ENCODE assay signal across 1 cellular context in the genomic region with DNA sequence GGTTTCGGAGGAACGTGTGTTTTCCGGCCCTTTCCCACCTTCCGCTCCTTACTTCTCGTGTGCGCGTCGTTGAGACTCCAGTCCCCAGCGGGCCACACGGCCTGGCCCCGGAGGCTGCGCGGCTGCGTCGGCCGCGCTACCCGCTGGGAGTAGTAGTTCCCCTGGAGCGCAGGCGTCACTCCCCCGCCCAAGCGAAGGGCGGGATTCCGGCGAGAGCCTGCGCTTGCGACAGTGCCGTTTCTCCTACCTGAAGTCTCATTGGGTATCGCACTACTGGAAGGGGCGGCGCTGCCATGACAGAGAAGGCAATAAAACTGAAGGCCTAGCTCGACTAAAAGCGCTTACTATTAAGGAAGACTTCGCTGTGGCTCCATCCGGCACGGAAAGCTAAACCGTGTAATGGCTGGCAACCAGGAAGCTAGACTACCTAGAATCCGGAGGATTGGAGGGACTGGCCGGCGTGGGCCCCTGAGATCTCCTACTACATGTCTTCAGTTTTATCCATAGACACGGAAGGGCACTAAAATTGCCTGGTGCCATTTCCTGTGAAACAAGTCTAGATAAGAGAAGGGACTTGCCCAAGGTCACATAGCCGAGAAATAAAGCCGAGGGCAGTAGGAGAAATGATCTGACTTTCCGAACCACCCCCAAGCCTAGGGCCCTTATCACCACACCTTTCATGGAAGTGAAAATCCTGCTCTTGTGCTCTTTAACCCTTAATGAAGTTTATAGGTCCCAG.
A peak's percentile ranks its signal among the peaks of the same experiment; 100 is the strongest.
TF ChIP-seq lines count a peak whose summit lies in the region.

No MANE protein-coding gene starts in this region.

TF ChIP-seq in K562, 482 proteins besides CTCF, POLR2A, EP300 and RAD21 (continued from another document and continues in another):
- TF ChIP-seq, protein P1, sequence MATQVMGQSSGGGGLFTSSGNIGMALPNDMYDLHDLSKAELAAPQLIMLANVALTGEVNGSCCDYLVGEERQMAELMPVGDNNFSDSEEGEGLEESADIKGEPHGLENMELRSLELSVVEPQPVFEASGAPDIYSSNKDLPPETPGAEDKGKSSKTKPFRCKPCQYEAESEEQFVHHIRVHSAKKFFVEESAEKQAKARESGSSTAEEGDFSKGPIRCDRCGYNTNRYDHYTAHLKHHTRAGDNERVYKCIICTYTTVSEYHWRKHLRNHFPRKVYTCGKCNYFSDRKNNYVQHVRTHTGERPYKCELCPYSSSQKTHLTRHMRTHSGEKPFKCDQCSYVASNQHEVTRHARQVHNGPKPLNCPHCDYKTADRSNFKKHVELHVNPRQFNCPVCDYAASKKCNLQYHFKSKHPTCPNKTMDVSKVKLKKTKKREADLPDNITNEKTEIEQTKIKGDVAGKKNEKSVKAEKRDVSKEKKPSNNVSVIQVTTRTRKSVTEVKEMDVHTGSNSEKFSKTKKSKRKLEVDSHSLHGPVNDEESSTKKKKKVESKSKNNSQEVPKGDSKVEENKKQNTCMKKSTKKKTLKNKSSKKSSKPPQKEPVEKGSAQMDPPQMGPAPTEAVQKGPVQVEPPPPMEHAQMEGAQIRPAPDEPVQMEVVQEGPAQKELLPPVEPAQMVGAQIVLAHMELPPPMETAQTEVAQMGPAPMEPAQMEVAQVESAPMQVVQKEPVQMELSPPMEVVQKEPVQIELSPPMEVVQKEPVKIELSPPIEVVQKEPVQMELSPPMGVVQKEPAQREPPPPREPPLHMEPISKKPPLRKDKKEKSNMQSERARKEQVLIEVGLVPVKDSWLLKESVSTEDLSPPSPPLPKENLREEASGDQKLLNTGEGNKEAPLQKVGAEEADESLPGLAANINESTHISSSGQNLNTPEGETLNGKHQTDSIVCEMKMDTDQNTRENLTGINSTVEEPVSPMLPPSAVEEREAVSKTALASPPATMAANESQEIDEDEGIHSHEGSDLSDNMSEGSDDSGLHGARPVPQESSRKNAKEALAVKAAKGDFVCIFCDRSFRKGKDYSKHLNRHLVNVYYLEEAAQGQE (CRISPR knock-in tag; IDR thresholded peaks at IDR 0.05; ENCODE audit: low read depth): 0 out of 2 replicates have a peak, but pooled peaks have one; percentile 14
- TF ChIP-seq SMARCB1 (IDR thresholded peaks at IDR 0.05; ENCODE audit: insufficient read length, low read depth) (no peak), XRCC4 (IDR thresholded peaks at IDR 0.05; ENCODE audit: extremely low read depth, insufficient read depth, insufficient read length) (no peak), CREBBP (IDR thresholded peaks at IDR 0.05; ENCODE audit: low read depth, low read length) (no peak), PCBP1 (IDR thresholded peaks at IDR 0.05; ENCODE audit: low read depth, low read length, poor library complexity, severe bottlenecking) (no peak), ZSCAN29 (IDR thresholded peaks at IDR 0.05) (peak; percentile 83), CBX8 (IDR thresholded peaks at IDR 0.05; ENCODE audit: borderline replicate concordance, extremely low read depth, low read depth, low read length, poor library complexity, severe bottlenecking) (no peak), ZNF668 (CRISPR knock-in tag; IDR thresholded peaks at IDR 0.05) (no peak), MTA1 (IDR thresholded peaks at IDR 0.05; ENCODE audit: borderline replicate concordance) (0 out of 2 replicates have a peak, but pooled peaks have one; percentile 5), TAF15 (IDR thresholded peaks at IDR 0.05; ENCODE audit: low read depth, low read length) (no peak), ETV6 (IDR thresholded peaks at IDR 0.05; ENCODE audit: borderline replicate concordance in 1 of 2, low read depth in 2 of 2, low read length in 1 of 2) (no peak), ETV6 (CRISPR knock-in tag; IDR thresholded peaks at IDR 0.05; ENCODE audit: borderline replicate concordance) (0 out of 2 replicates have a peak, but pooled peaks have one; percentile 23), ZNF324 (CRISPR knock-in tag; IDR thresholded peaks at IDR 0.05) (no peak), NCOA6 (IDR thresholded peaks at IDR 0.05) (no peak), HNRNPK (IDR thresholded peaks at IDR 0.05; ENCODE audit: low read depth, low read length, poor library complexity, severe bottlenecking) (no peak), ZNF766 (CRISPR knock-in tag; conservative IDR thresholded peaks at IDR 0.05) (peak; percentile 98), CBX1 (IDR thresholded peaks at IDR 0.05; ENCODE audit: low read depth) (no peak; the same call in 1 of the 2 replicates)
- TF ChIP-seq, protein P2, sequence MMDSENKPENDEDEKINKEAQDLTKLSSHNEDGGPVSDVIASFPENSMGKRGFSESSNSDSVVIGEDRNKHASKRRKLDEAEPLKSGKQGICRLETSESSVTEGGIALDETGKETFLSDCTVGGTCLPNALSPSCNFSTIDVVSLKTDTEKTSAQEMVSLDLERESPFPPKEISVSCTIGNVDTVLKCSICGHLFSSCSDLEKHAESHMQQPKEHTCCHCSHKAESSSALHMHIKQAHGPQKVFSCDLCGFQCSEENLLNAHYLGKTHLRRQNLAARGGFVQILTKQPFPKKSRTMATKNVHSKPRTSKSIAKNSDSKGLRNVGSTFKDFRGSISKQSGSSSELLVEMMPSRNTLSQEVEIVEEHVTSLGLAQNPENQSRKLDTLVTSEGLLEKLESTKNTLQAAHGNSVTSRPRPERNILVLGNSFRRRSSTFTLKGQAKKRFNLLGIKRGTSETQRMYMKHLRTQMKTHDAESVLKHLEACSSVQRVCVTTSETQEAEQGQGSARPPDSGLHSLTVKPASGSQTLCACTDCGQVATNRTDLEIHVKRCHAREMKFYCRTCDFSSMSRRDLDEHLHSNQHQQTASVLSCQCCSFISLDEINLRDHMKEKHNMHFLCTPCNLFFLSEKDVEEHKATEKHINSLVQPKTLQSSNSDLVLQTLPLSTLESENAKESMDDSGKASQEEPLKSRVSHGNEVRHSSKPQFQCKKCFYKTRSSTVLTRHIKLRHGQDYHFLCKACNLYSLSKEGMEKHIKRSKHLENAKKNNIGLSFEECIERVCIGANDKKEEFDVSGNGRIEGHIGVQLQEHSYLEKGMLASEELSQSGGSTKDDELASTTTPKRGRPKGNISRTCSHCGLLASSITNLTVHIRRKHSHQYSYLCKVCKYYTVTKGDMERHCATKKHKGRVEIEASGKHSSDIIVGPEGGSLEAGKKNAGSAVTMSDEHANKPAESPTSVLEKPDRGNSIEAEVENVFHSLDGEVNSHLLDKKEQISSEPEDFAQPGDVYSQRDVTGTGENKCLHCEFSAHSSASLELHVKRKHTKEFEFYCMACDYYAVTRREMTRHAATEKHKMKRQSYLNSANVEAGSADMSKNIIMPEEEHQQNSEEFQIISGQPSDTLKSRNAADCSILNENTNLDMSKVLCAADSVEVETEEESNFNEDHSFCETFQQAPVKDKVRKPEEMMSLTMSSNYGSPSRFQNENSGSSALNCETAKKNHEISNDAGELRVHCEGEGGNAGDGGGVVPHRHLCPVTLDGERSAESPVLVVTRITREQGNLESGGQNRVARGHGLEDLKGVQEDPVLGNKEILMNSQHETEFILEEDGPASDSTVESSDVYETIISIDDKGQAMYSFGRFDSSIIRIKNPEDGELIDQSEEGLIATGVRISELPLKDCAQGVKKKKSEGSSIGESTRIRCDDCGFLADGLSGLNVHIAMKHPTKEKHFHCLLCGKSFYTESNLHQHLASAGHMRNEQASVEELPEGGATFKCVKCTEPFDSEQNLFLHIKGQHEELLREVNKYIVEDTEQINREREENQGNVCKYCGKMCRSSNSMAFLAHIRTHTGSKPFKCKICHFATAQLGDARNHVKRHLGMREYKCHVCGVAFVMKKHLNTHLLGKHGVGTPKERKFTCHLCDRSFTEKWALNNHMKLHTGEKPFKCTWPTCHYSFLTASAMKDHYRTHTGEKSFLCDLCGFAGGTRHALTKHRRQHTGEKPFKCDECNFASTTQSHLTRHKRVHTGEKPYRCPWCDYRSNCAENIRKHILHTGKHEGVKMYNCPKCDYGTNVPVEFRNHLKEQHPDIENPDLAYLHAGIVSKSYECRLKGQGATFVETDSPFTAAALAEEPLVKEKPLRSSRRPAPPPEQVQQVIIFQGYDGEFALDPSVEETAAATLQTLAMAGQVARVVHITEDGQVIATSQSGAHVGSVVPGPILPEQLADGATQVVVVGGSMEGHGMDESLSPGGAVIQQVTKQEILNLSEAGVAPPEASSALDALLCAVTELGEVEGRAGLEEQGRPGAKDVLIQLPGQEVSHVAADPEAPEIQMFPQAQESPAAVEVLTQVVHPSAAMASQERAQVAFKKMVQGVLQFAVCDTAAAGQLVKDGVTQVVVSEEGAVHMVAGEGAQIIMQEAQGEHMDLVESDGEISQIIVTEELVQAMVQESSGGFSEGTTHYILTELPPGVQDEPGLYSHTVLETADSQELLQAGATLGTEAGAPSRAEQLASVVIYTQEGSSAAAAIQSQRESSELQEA (IDR thresholded peaks at IDR 0.05; ENCODE audit: low read depth): peak; percentile 40; the same call in 1 of the 2 replicates
- TF ChIP-seq, protein P3, sequence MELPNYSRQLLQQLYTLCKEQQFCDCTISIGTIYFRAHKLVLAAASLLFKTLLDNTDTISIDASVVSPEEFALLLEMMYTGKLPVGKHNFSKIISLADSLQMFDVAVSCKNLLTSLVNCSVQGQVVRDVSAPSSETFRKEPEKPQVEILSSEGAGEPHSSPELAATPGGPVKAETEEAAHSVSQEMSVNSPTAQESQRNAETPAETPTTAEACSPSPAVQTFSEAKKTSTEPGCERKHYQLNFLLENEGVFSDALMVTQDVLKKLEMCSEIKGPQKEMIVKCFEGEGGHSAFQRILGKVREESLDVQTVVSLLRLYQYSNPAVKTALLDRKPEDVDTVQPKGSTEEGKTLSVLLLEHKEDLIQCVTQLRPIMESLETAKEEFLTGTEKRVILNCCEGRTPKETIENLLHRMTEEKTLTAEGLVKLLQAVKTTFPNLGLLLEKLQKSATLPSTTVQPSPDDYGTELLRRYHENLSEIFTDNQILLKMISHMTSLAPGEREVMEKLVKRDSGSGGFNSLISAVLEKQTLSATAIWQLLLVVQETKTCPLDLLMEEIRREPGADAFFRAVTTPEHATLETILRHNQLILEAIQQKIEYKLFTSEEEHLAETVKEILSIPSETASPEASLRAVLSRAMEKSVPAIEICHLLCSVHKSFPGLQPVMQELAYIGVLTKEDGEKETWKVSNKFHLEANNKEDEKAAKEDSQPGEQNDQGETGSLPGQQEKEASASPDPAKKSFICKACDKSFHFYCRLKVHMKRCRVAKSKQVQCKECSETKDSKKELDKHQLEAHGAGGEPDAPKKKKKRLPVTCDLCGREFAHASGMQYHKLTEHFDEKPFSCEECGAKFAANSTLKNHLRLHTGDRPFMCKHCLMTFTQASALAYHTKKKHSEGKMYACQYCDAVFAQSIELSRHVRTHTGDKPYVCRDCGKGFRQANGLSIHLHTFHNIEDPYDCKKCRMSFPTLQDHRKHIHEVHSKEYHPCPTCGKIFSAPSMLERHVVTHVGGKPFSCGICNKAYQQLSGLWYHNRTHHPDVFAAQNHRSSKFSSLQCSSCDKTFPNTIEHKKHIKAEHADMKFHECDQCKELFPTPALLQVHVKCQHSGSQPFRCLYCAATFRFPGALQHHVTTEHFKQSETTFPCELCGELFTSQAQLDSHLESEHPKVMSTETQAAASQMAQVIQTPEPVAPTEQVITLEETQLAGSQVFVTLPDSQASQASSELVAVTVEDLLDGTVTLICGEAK (IDR thresholded peaks at IDR 0.05): 0 out of 2 replicates have a peak, but pooled peaks have one; percentile 56
- TF ChIP-seq, protein P3 (CRISPR knock-in tag; IDR thresholded peaks at IDR 0.05): no peak
- TF ChIP-seq, protein P4, sequence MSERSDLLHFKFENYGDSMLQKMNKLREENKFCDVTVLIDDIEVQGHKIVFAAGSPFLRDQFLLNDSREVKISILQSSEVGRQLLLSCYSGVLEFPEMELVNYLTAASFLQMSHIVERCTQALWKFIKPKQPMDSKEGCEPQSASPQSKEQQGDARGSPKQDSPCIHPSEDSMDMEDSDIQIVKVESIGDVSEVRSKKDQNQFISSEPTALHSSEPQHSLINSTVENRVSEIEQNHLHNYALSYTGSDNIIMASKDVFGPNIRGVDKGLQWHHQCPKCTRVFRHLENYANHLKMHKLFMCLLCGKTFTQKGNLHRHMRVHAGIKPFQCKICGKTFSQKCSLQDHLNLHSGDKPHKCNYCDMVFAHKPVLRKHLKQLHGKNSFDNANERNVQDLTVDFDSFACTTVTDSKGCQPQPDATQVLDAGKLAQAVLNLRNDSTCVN (CRISPR knock-in tag; IDR thresholded peaks at IDR 0.05): peak; percentile 81; the same call in 1 of the 2 replicates
- TF ChIP-seq, protein P5, sequence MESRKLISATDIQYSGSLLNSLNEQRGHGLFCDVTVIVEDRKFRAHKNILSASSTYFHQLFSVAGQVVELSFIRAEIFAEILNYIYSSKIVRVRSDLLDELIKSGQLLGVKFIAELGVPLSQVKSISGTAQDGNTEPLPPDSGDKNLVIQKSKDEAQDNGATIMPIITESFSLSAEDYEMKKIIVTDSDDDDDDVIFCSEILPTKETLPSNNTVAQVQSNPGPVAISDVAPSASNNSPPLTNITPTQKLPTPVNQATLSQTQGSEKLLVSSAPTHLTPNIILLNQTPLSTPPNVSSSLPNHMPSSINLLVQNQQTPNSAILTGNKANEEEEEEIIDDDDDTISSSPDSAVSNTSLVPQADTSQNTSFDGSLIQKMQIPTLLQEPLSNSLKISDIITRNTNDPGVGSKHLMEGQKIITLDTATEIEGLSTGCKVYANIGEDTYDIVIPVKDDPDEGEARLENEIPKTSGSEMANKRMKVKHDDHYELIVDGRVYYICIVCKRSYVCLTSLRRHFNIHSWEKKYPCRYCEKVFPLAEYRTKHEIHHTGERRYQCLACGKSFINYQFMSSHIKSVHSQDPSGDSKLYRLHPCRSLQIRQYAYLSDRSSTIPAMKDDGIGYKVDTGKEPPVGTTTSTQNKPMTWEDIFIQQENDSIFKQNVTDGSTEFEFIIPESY (CRISPR knock-in tag; IDR thresholded peaks at IDR 0.05): peak; percentile 45; the same call in 1 of the 2 replicates
- TF ChIP-seq, protein P6, sequence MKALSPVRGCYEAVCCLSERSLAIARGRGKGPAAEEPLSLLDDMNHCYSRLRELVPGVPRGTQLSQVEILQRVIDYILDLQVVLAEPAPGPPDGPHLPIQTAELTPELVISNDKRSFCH (CRISPR knock-in tag; IDR thresholded peaks at IDR 0.05): no peak
- TF ChIP-seq, protein P6 (tag; IDR thresholded peaks at IDR 0.05): no peak; the same call in 1 of the 2 replicates
